Comparison of ENCODE assay signal across 8 cellular contexts in genomic region chr12:26028953-26029740, GRCh38.
DNase-seq lines count a peak whose midpoint lies in the region; ATAC-seq and TF ChIP-seq lines count a peak whose summit lies in the region.

No MANE protein-coding gene starts in this region.

- H3K9me3 ChIP-seq in liver (ENCODE audit: control insufficient read depth in 4 of 4, low read length in 3 of 4) (no peaks in the 10 kb centered on the region), vagina (no peaks in the 10 kb centered on the region)

- H3K4me1 ChIP-seq in liver (ENCODE audit: control insufficient read depth in 4 of 4, insufficient read depth in 4 of 4, low read length in 3 of 4) = peaks cover 0 to 3% (median 0%) of the 10 kb centered on the region in 4 donors
- H3K4me1 ChIP-seq in vagina = peaks cover 44% of the 10 kb centered on the region

- peak; percentile 75 for TF ChIP-seq CTCF in AG09309 (IDR thresholded peaks at IDR 0.05; ENCODE audit: control insufficient read depth, insufficient read depth, low read depth, low read length, missing control alignments)
- peak; percentile 64 for TF ChIP-seq CTCF in GM12872 (IDR thresholded peaks at IDR 0.05; ENCODE audit: insufficient read depth, low read depth, low read length)
- peak; percentile 80 for TF ChIP-seq CTCF in choroid plexus epithelial cell (conservative IDR thresholded peaks at IDR 0.05; ENCODE audit: low read depth, low read length)
- peak; percentile 77 for TF ChIP-seq CTCF in liver (IDR thresholded peaks at IDR 0.05; ENCODE audit: low read depth, low read length, missing input control)
- peak in 2 of 3 experiments; percentile 70 to 77 for TF ChIP-seq CTCF in vagina (IDR thresholded peaks at IDR 0.05)

- H3K36me3 ChIP-seq in liver (ENCODE audit: control insufficient read depth in 4 of 4, insufficient read depth in 3 of 4, low read depth in 1 of 4, low read length in 3 of 4) (no peaks in the 10 kb centered on the region), vagina (no peaks in the 10 kb centered on the region)

- 45% methylated on average over 4 of the region's 4 CpGs for WGBS in liver

- H3K4me3 ChIP-seq in AG09309 (ENCODE audit: control insufficient read depth, low read depth, low read length) (no peak overlapping the region), choroid plexus epithelial cell (ENCODE audit: low read depth, low read length) (no peak overlapping the region), liver (ENCODE audit: low read depth in 1 of 3, low read length in 3 of 3) (no peak overlapping the region), vagina (no peak overlapping the region)

- DNase-seq in AG09309 (ENCODE audit: low read depth) (no peak), NCI-H748 treated with DMSO at 0.1 percent for 48 hours (lab: John Stamatoyannopoulos, UW) (peak; percentile 24), choroid plexus epithelial cell (ENCODE audit: low read depth) (peak; percentile 81), vagina (ENCODE audit: extremely low spot score in 2 of 2) (no peak)
- no peak for DNase-seq in activated T-cell treated with anti-CD3 and anti-CD28 coated beads, Interleukin-2, amount 50 U/mL, for 48 hours

- H3K27me3 ChIP-seq in liver (ENCODE audit: control insufficient read depth in 4 of 4, insufficient read depth in 4 of 4, low read length in 3 of 4) (no peaks in the 10 kb centered on the region), vagina (no peaks in the 10 kb centered on the region)

- peak overlapping the region; percentile 33 to 45 for H3K9ac ChIP-seq in liver (ENCODE audit: low read depth in 1 of 2, low read length in 2 of 2)

- H3K27ac ChIP-seq in liver (ENCODE audit: low read depth in 1 of 2, low read length in 2 of 2) = no peak overlapping the region
- peak overlapping the region; percentile 36 for H3K27ac ChIP-seq in vagina

- TF ChIP-seq POLR2A in vagina (IDR thresholded peaks at IDR 0.05) = no peak

- ATAC-seq in GM18520 (IDR thresholded peaks at IDR 0.05; ENCODE audit: unreplicated experiment) = no peak

- TF ChIP-seq RAD21 in liver (IDR thresholded peaks at IDR 0.05) = peak; percentile 87 to 89

- intact Hi-C loops in vagina (cut with DNase I) = no loop called here

TF ChIP-seq in liver, 16 proteins besides CTCF, POLR2A, EP300 and RAD21:
- TF ChIP-seq HNF4G (IDR thresholded peaks at IDR 0.05) (no peak), TAF1 (conservative IDR thresholded peaks at IDR 0.05) (no peak), GABPA (IDR thresholded peaks at IDR 0.05 in 1 of 2, conservative IDR thresholded peaks at IDR 0.05 in 1 of 2) (no peak), RXRA (IDR thresholded peaks at IDR 0.05) (no peak), MAX (IDR thresholded peaks at IDR 0.05) (no peak), EGR1 (IDR thresholded peaks at IDR 0.05; ENCODE audit: low read depth in 2 of 2) (no peak), REST (IDR thresholded peaks at IDR 0.05) (no peak), FOXA1 (IDR thresholded peaks at IDR 0.05) (no peak), HNF4A (conservative IDR thresholded peaks at IDR 0.05) (no peak), JUND (IDR thresholded peaks at IDR 0.05) (no peak), YY1 (IDR thresholded peaks at IDR 0.05) (no peak), ATF3 (IDR thresholded peaks at IDR 0.05) (no peak)

Comparison
In these comparisons a context has a peak if more than half of its experiments do, and no peak if none do; other contexts are left out.
1. DNase-seq: peak in NCI-H748 treated with DMSO at 0.1 percent for 48 hours (single experiment) and choroid plexus epithelial cell (single experiment); none in AG09309 (single experiment), vagina (0 of 2) and activated T-cell treated with anti-CD3 and anti-CD28 coated beads, Interleukin-2, amount 50 U/mL, for 48 hours (0 of 2).
2. Peak in every context shown above with its lines, with median percentiles within 50 percentile points of each other: CTCF ChIP-seq.